22 cellular contexts compared by ENCODE assay signal in genomic region chr11:41119484-41119883, GRCh38.
DNase-seq lines count a peak whose midpoint lies in the region; ATAC-seq and TF ChIP-seq lines count a peak whose summit lies in the region.
"Had no signal": no experiment of that assay in that cellular context is flagged by ENCODE, and none has a peak within 500 bp of the region (broad histone marks: within the 10 kb centered on the region; RNA-seq: fewer than 3 reads in every experiment).

No MANE protein-coding gene starts in this region.

- no peak overlapping the region for H3K23ac ChIP-seq in H9 (ENCODE audit: insufficient read length, low read depth, low read length)

- H3K4me2 ChIP-seq in H9 (ENCODE audit: insufficient read depth, insufficient read length, low read length) (no peak overlapping the region), KMS-11 (peak overlapping the region; percentile 69; the same call in 1 of the 2 replicates)
- H3K4me2 ChIP-seq: A549, SK-N-SH had no signal

- H3K4me1 Mint-ChIP-seq in H9: peaks cover 47% of the 10 kb centered on the region in 2 experiments
- H3K4me1 Mint-ChIP-seq: T-helper 17 cell had no signal

- H3K4me3 Mint-ChIP-seq in H9: no peak overlapping the region
- H3K4me3 Mint-ChIP-seq: CD4-positive, alpha-beta T cell; T-helper 17 cell had no signal

- no peaks in the 10 kb centered on the region for H3K79me1 ChIP-seq in H9 (ENCODE audit: insufficient read depth, low read depth, low read length, poor library complexity, severe bottlenecking)

- no peak overlapping the region for H3K9ac ChIP-seq in H9 (ENCODE audit: extremely low read depth, insufficient read length, low read length)
- H3K9ac ChIP-seq in KMS-11: no peak overlapping the region
- H3K9ac ChIP-seq: BLaER1 treated with 17β-estradiol and CSF1 and Interleukin-3, amounts not matched to agents 10 nM and 100 nM; SK-N-SH had no signal

- no peak overlapping the region for H3K27ac ChIP-seq in H9 (ENCODE audit: insufficient read length, low read depth, low read length)
- H3K27ac ChIP-seq in KMS-11: no peak overlapping the region
- H3K27ac ChIP-seq in adrenal gland: peak overlapping the region in 4 of 5 donors; percentile 23 to 67 (median 59)
- H3K27ac ChIP-seq in right lobe of liver: peak overlapping the region in 1 of 3 donors; percentile 30
- H3K27ac ChIP-seq: A549; BLaER1 treated with 17β-estradiol and CSF1 and Interleukin-3, amounts not matched to agents 10 nM and 100 nM had no signal

- intact Hi-C loops in adrenal gland (cut with DNase I) (no loop called here), right lobe of liver (cut with DNase I) (no loop called here)

- no peak overlapping the region for H3K14ac ChIP-seq in H9 (ENCODE audit: insufficient read depth, low read length)

- no peak overlapping the region for H3K27ac Mint-ChIP-seq in H9
- H3K27ac Mint-ChIP-seq: CD4-positive, alpha-beta T cell; T-helper 17 cell had no signal

- no peaks in the 10 kb centered on the region; the same call in 1 of the 2 replicates for H3K27me3 Mint-ChIP-seq in H9 (ENCODE audit: low read depth)
- H3K27me3 Mint-ChIP-seq: CD4-positive, alpha-beta T cell; T-helper 17 cell had no signal

- H4K20me1 ChIP-seq in H9 (ENCODE audit: control insufficient read depth, insufficient read depth, insufficient read length) (no peaks in the 10 kb centered on the region), KMS-11 (ENCODE audit: insufficient read depth) (no peaks in the 10 kb centered on the region)
- H4K20me1 ChIP-seq: BLaER1 treated with 17β-estradiol and CSF1 and Interleukin-3, amounts not matched to agents 10 nM and 100 nM had no signal

- no peaks in the 10 kb centered on the region for H3K23me2 ChIP-seq in H9 (ENCODE audit: insufficient read length, low read depth, low read length, poor library complexity, severe bottlenecking)

- no peak for TF ChIP-seq CTCF in H9 (conservative IDR thresholded peaks at IDR 0.05)
- TF ChIP-seq CTCF in KMS-11 (conservative IDR thresholded peaks at IDR 0.05; ENCODE audit: low read depth, low read length): no peak
- no peak for TF ChIP-seq CTCF in adrenal gland (IDR thresholded peaks at IDR 0.05)
- no peak for TF ChIP-seq CTCF in right lobe of liver (IDR thresholded peaks at IDR 0.05)

- H3K9me3 ChIP-seq in H9 (ENCODE audit: control insufficient read depth, low read depth, low read length) (no peaks in the 10 kb centered on the region), adrenal gland (replicated peaks in 1 of 3) (no peaks in the 10 kb centered on the region), right lobe of liver (no peaks in the 10 kb centered on the region)
- H3K9me3 ChIP-seq: A549; BLaER1 treated with 17β-estradiol and CSF1 and Interleukin-3, amounts not matched to agents 10 nM and 100 nM; MG63; SK-N-SH had no signal

- H2BK20ac ChIP-seq in H9 (ENCODE audit: low read depth, low read length, poor library complexity, severe bottlenecking): peak overlapping the region; percentile 45

- H3K4me3 ChIP-seq in KMS-11 (IDR thresholded peaks at IDR 0.05; ENCODE audit: insufficient read depth, low read depth, low read length) (no peak overlapping the region), adrenal gland (no peak overlapping the region), right lobe of liver (no peak overlapping the region)
- H3K4me3 ChIP-seq: A549; BLaER1 treated with 17β-estradiol and CSF1 and Interleukin-3, amounts not matched to agents 10 nM and 100 nM; MG63 had no signal

- no peak for DNase-seq in H9
- peak in 2 of 7 donors; percentile 2 to 10 for DNase-seq in adrenal gland
- DNase-seq in right lobe of liver: no peak
- no peak for DNase-seq in mucosa of gallbladder (ENCODE audit: low spot score)
- DNase-seq: AML-193; CD4-positive, alpha-beta T cell; DMS53; KBM-7; MG63; NCI-H1048; NCI-H1417; NCI-H1694; NCI-H2029 treated with DMSO at 0.1 percent for 48 hours; NCI-H446 treated with DMSO at 0.1 percent for 48 hours; NCI-H526; SK-N-SH; T-helper 17 cell had no signal

- peaks cover 0 to 4% (median 3%) of the 10 kb centered on the region in 3 experiments; a peak in 3 of 7 replicates for H3K36me3 Mint-ChIP-seq in H9 (ENCODE audit: insufficient read depth in 1 of 3, low read depth in 3 of 3)

- H3K4me1 ChIP-seq in H9 (ENCODE audit: insufficient read depth, low read length) (peaks cover 7% of the 10 kb centered on the region; the same call in 1 of the 2 replicates), KMS-11 (ENCODE audit: low read depth, poor library complexity, severe bottlenecking) (peaks cover 24% of the 10 kb centered on the region), adrenal gland (replicated peaks in 1 of 2) (peaks cover 3 to 12% of the 10 kb centered on the region in 2 donors), right lobe of liver (peaks cover 0 to 5% (median 0%) of the 10 kb centered on the region in 4 donors)
- H3K4me1 ChIP-seq: A549 had no signal

- H3K18ac ChIP-seq in H9 (ENCODE audit: insufficient read length, low read depth, low read length): no peak overlapping the region

- H3K79me2 ChIP-seq in H9 (ENCODE audit: insufficient read depth, low read length) (no peaks in the 10 kb centered on the region), KMS-11 (ENCODE audit: insufficient read depth, low read depth) (no peaks in the 10 kb centered on the region)

- TF ChIP-seq POLR2A in adrenal gland (IDR thresholded peaks at IDR 0.05) (no peak), right lobe of liver (IDR thresholded peaks at IDR 0.05) (no peak)

- H3K9me3 Mint-ChIP-seq in H9: 0 out of 5 replicates have a peak, but pooled peaks cover 0 to 3% of the 10 kb centered on the region in 2 experiments
- H3K9me3 Mint-ChIP-seq: CD4-positive, alpha-beta T cell had no signal

- ATAC-seq in right lobe of liver: peak; percentile 44 to 80 (median 73)
- ATAC-seq in HG02973 (IDR thresholded peaks at IDR 0.05; ENCODE audit: unreplicated experiment): no peak
- no peak for ATAC-seq in HG02970 (IDR thresholded peaks at IDR 0.05; ENCODE audit: low FRiP score, unreplicated experiment)
- ATAC-seq: A549, T-helper 17 cell had no signal

- no peak overlapping the region for H3K56ac ChIP-seq in H9 (ENCODE audit: insufficient read length, low read depth, low read length)

- no peak overlapping the region for H2BK12ac ChIP-seq in H9 (ENCODE audit: insufficient read length, low read depth, low read length)

- H4K8ac ChIP-seq in H9 (replicated peaks; ENCODE audit: insufficient read length, low read depth, low read length): no peak overlapping the region

- no peak overlapping the region for H3T11ph ChIP-seq in H9 (ENCODE audit: low read length)

- H2AFZ ChIP-seq in H9 (ENCODE audit: low read length) (no peak overlapping the region), KMS-11 (ENCODE audit: low read depth) (no peak overlapping the region)

- no peak overlapping the region for H4K5ac ChIP-seq in H9 (ENCODE audit: insufficient read length, low read depth, low read length)

- H3K4ac ChIP-seq in H9 (ENCODE audit: low read depth, low read length): no peak overlapping the region

- H3K36me3 ChIP-seq in KMS-11 (ENCODE audit: insufficient read depth) (no peaks in the 10 kb centered on the region), adrenal gland (replicated peaks in 1 of 2) (no peaks in the 10 kb centered on the region), right lobe of liver (no peaks in the 10 kb centered on the region)
- H3K36me3 ChIP-seq: BLaER1 treated with 17β-estradiol and CSF1 and Interleukin-3, amounts not matched to agents 10 nM and 100 nM; MG63 had no signal

- H4K91ac ChIP-seq in H9 (ENCODE audit: insufficient read length, low read depth, low read length): no peak overlapping the region

- H3K27me3 ChIP-seq in H9 (ENCODE audit: insufficient read depth, low read length) (no peaks in the 10 kb centered on the region), KMS-11 (ENCODE audit: insufficient read depth, low read depth) (no peaks in the 10 kb centered on the region), adrenal gland (no peaks in the 10 kb centered on the region), right lobe of liver (no peaks in the 10 kb centered on the region)
- H3K27me3 ChIP-seq: BLaER1 treated with 17β-estradiol and CSF1 and Interleukin-3, amounts not matched to agents 10 nM and 100 nM; MG63 had no signal

- no CpG with 5 or more reads among the region's 2 CpGs for WGBS in H9 (ENCODE audit: extremely low coverage, insufficient read length, low lambda C conversion rate)
- 31 to 43% (median 33%) methylated on average over 2 of the region's 2 CpGs for WGBS in adrenal gland, 4 donors
- WGBS in right lobe of liver (ENCODE audit: insufficient coverage, low coverage, low lambda C conversion rate, missing lambda C conversion rate): 36% methylated on average over 2 of the region's 2 CpGs

- no peak overlapping the region for H2BK15ac ChIP-seq in H9 (ENCODE audit: low read depth, low read length)

- no peak overlapping the region for H2BK120ac ChIP-seq in H9 (ENCODE audit: low read depth, low read length, poor library complexity, severe bottlenecking)

- no peak overlapping the region for H2BK5ac ChIP-seq in H9 (ENCODE audit: insufficient read length, low read length)

- no peak overlapping the region for H2AK5ac ChIP-seq in H9 (ENCODE audit: insufficient read length, low read length)

Comparison
In these comparisons a context has a peak if more than half of its experiments do, and no peak if none do; other contexts are left out.
1. H3K27ac ChIP-seq: peak in adrenal gland (4 of 5); none in H9 (single experiment) and KMS-11 (single experiment).
2. ATAC-seq: peak in right lobe of liver (4 of 4); none in HG02973 (single experiment) and HG02970 (single experiment).